Comparison of ENCODE assay signal across 1 cellular context in genomic region chr4:142358656-142359055, GRCh38.
TF ChIP-seq lines count a peak whose summit lies in the region.

No MANE protein-coding gene starts in this region.

TF ChIP-seq in IMR-90, 13 proteins besides CTCF, POLR2A, EP300 and RAD21:
- TF ChIP-seq MAFK (IDR thresholded peaks at IDR 0.05; ENCODE audit: low read depth, low read length) (no peak), MXI1 (IDR thresholded peaks at IDR 0.05; ENCODE audit: borderline replicate concordance, low read depth, low read length) (no peak), ELK1 (IDR thresholded peaks at IDR 0.05; ENCODE audit: borderline replicate concordance, low read depth, low read length) (no peak), FOS (IDR thresholded peaks at IDR 0.05; ENCODE audit: low read depth, low read length) (no peak), CHD1 (IDR thresholded peaks at IDR 0.05; ENCODE audit: low read depth, low read length) (no peak), RFX5 (IDR thresholded peaks at IDR 0.05; ENCODE audit: low read depth, low read length) (no peak)
TF ChIP-seq in IMR-90: peak in this region for 0.
